Comparison of ENCODE assay signal across 8 cellular contexts in the genomic region with DNA sequence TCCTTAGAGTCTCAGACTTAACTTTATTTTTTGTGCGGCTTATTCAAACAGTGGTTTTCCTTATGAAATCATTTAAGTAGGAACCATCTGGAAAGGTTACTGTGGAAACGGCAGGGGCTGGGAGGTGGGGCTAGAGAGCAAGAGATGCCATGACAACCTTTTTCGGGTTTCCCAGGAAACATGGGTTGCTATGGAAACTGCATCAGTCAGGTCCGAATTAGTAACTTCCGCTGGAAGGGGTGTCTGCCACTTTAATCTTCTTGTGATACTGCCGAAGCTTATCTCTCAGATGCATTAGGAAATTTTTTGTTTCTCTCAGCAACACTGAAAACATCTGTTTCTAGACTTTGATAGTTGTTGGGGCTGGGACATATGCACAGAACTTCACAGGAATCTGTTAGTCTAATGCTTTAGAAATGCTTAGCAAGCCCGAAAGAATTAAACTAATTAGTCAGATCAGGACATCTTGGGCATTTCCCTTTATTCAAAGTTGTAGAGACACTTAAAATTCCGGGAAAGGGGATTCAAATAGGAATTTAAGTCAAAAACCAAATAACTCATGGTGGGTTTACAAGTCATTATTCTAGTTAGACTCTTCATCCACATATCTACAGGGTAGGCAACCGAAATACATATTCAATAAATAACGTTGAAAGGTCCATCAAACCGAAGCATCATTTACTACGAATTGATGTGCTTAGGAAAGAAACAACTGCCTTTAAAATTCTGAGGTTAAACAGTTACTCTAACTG. TPM values are rescaled to one million over a fixed set of nuclear protein-coding genes. Genes with fewer than 3 reads are reported as not detected.
DNase-seq lines count a peak whose midpoint lies in the region; ATAC-seq and TF ChIP-seq lines count a peak whose summit lies in the region.

No MANE protein-coding gene starts in this region.

- TF ChIP-seq CTCF in heart right ventricle (IDR thresholded peaks at IDR 0.05) (no peak), dorsolateral prefrontal cortex (IDR thresholded peaks at IDR 0.05 in 54 of 56, conservative IDR thresholded peaks at IDR 0.05 in 2 of 56; ENCODE audit: low read depth in 1 of 56, partially characterized antibody in 56 of 56) (no peak)

- ATAC-seq in heart right ventricle (no peak), left ventricle myocardium superior (no peak), HG02884 (IDR thresholded peaks at IDR 0.05; ENCODE audit: unreplicated experiment) (no peak), HG03469 (IDR thresholded peaks at IDR 0.05; ENCODE audit: unreplicated experiment) (no peak)

- peaks cover 0 to 44% (median 13%) of the 10 kb centered on the region in 9 donors for H3K4me1 ChIP-seq in heart right ventricle

- peaks cover 8 to 81% (median 71%) of the 10 kb centered on the region in 7 donors for H3K27me3 ChIP-seq in heart right ventricle
- H3K27me3 ChIP-seq in dorsolateral prefrontal cortex, result peaks cover 0 to 85% (median 47%) of the 10 kb centered on the region in 45 donors

- 35 to 38% methylated on average over 12 of the region's 12 CpGs for WGBS in heart right ventricle, 2 donors

- intact Hi-C loops in heart right ventricle (cut with DNase I), result loop anchor here in 1 of 10 donors (5.0 kb wide), 1 partner anchor 40 kb away; no protein-coding TSS in a partner anchor
- intact Hi-C loops in left ventricle myocardium superior (cut with micrococcal nuclease), result no loop called here
- intact Hi-C loops in dorsolateral prefrontal cortex (cut with DNase I), result no loop called here

- peak overlapping the region in 6 of 10 donors; percentile 0 to 70 (median 36) for H3K4me3 ChIP-seq in heart right ventricle
- peak overlapping the region in 58 of 59 donors; percentile 9 to 76 (median 63) for H3K4me3 ChIP-seq in dorsolateral prefrontal cortex

- DNase-seq in heart right ventricle, result peak in 1 of 2 donors; percentile 20
- no peak for DNase-seq in left ventricle myocardium superior
- peak; percentile 51 to 63 for DNase-seq in activated CD4-positive, alpha-beta T cell treated with anti-CD3 and anti-CD28 coated beads for 24 hours (ENCODE audit: low read depth in 2 of 2)
- DNase-seq in dorsolateral prefrontal cortex, result peak in 7 of 10 donors; percentile 48 to 84 (median 56)
- peak; percentile 50 for DNase-seq in stimulated activated CD4-positive, alpha-beta T cell treated with anti-CD3 and anti-CD28 coated beads, Interleukin-12 subunit alpha, Interleukin-12 subunit beta, amount 100 ng/mL, for 4 hours
- no peak for DNase-seq in foreskin melanocyte

- no peaks in the 10 kb centered on the region for H3K9me3 ChIP-seq in heart right ventricle

- H3K36me3 ChIP-seq in heart right ventricle, result no peaks in the 10 kb centered on the region

- peak overlapping the region in 2 of 10 donors; percentile 13 to 84 for H3K27ac ChIP-seq in heart right ventricle
- H3K27ac ChIP-seq in dorsolateral prefrontal cortex, result peak overlapping the region in 37 of 59 donors; percentile 29 to 91 (median 63)

RNA-seq across cellular contexts. Expression of a gene that starts 2.6 kb away (rescaled TPM):
- 1 to 10 TPM in 2 of 10 donors, under 1 TPM in 7, not detected in 1; 0.16 to 1.8 (median 0.40) TPM for total RNA-seq in heart right ventricle
- polyA plus RNA-seq in heart right ventricle, result under 1 TPM in 1 of 2 donors, not detected in 1; 0.04 TPM
- total RNA-seq in left ventricle myocardium superior, result 0.47 TPM
- total RNA-seq in dorsolateral prefrontal cortex, result 10 to 100 TPM in 112 of 120 experiments, 1 to 10 TPM in 8; 4.9 to 30.7 (median 16.4) TPM

Comparison
In these comparisons a context has a peak if more than half of its experiments do, and no peak if none do; other contexts are left out.
1. DNase-seq: peak in activated CD4-positive, alpha-beta T cell treated with anti-CD3 and anti-CD28 coated beads for 24 hours (2 of 2), dorsolateral prefrontal cortex (7 of 10) and stimulated activated CD4-positive, alpha-beta T cell treated with anti-CD3 and anti-CD28 coated beads, Interleukin-12 subunit alpha, Interleukin-12 subunit beta, amount 100 ng/mL, for 4 hours (single experiment); none in left ventricle myocardium superior (single experiment) and foreskin melanocyte (single experiment).